In the genomic region with DNA sequence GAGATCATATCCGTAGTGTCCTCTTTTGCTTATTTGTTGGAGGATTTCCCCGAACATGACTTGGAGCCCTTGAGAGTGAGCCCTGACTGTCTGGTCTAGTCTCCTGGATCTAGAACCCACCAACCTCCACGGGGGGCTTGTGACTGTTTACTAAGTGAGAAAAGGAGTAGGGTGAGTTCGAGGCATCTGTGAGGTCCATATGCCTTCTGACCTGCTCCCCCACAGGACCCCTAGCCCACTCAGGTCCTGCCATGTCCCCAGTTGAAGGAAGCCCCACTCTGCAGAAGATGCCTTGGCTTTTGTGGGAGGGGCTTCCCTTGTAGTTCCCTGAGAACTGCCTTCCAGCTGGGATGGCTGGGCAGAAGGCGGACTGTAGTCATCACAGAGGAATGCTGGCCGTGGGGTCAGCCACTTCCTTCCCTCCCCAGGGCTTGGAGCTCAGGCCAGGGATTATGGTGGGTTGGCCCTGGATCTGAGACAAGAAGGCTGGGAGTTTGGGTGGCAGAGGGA, we compare ENCODE assay signal across 8 cellular contexts. TPM values are rescaled to one million over a fixed set of nuclear protein-coding genes. Genes with fewer than 3 reads are reported as not detected.
A peak's percentile ranks its signal among the peaks of the same experiment; 100 is the strongest.
DNase-seq lines count a peak whose midpoint lies in the region; ATAC-seq, FAIRE-seq and TF ChIP-seq lines count a peak whose summit lies in the region.

No MANE protein-coding gene starts in this region.

- H3K4me3 ChIP-seq in GM12865 (ENCODE audit: low read depth, low read length) (peak overlapping the region; percentile 74), mesenchymal stem cell (ENCODE audit: insufficient read depth in 1 of 2, low read depth in 1 of 2, low read length in 2 of 2) (peak overlapping the region in 1 of 2 experiments; percentile 88)
- peak overlapping the region; percentile 71 for H3K4me3 ChIP-seq in effector memory CD4-positive, alpha-beta T cell (ENCODE audit: insufficient read depth, low read depth, low read length, poor library complexity, severe bottlenecking)

- peaks cover 10% of the 10 kb centered on the region for H3K79me1 ChIP-seq in mesenchymal stem cell (replicated peaks; ENCODE audit: low read length, poor library complexity, severe bottlenecking)

- H3K14ac ChIP-seq in mesenchymal stem cell (ENCODE audit: low read length in 2 of 2): peak overlapping the region in 1 of 2 experiments; percentile 56

- no peak for ATAC-seq in GM21825 (IDR thresholded peaks at IDR 0.05; ENCODE audit: unreplicated experiment)

- no peaks in the 10 kb centered on the region for H3K36me3 Mint-ChIP-seq in type B pancreatic cell

- H3K27me3 ChIP-seq in effector memory CD4-positive, alpha-beta T cell (replicated peaks; ENCODE audit: control insufficient read depth, insufficient read depth, low read length, poor library complexity, severe bottlenecking): no peaks in the 10 kb centered on the region
- no peaks in the 10 kb centered on the region for H3K27me3 ChIP-seq in mesenchymal stem cell (ENCODE audit: control insufficient read depth in 1 of 2, insufficient read depth in 1 of 2, low read length in 2 of 2)

- H3K4ac ChIP-seq in mesenchymal stem cell (ENCODE audit: low read depth in 1 of 2, low read length in 2 of 2): peak overlapping the region; percentile 89 to 90

- H4K91ac ChIP-seq in mesenchymal stem cell (ENCODE audit: low read length): peak overlapping the region; percentile 83

- peak overlapping the region; percentile 93 for H3K18ac ChIP-seq in mesenchymal stem cell (ENCODE audit: low read depth in 1 of 2, low read length in 2 of 2)

- peak overlapping the region; percentile 89 for H3K9ac ChIP-seq in mesenchymal stem cell (ENCODE audit: low read length)

- peak overlapping the region; percentile 100 for H2BK120ac ChIP-seq in mesenchymal stem cell (ENCODE audit: low read depth, low read length)

- H2BK5ac ChIP-seq in mesenchymal stem cell (ENCODE audit: low read depth, low read length, poor library complexity, severe bottlenecking): peak overlapping the region; percentile 97

- peaks cover 5% of the 10 kb centered on the region for H3K4me1 Mint-ChIP-seq in type B pancreatic cell (ENCODE audit: unreplicated experiment)

- peak overlapping the region; percentile 96 to 98 for H2BK12ac ChIP-seq in mesenchymal stem cell (ENCODE audit: low read length in 2 of 2)

- H3K9me3 Mint-ChIP-seq in type B pancreatic cell: no peaks in the 10 kb centered on the region

- H4K8ac ChIP-seq in mesenchymal stem cell (ENCODE audit: low read length): peak overlapping the region; percentile 86

- H2AFZ ChIP-seq in mesenchymal stem cell (ENCODE audit: low read depth, low read length): no peak overlapping the region

- H3K27me3 Mint-ChIP-seq in type B pancreatic cell: peaks cover 8% of the 10 kb centered on the region

- H3K4me3 Mint-ChIP-seq in type B pancreatic cell: peak overlapping the region; percentile 91

- FAIRE-seq in RCC 7860 (lab: Jason Lieb, UNC): peak; percentile 84

- WGBS in mesenchymal stem cell: 23% methylated on average over 4 of the region's 6 CpGs

- H3K4me2 ChIP-seq in mesenchymal stem cell (ENCODE audit: low read length, poor library complexity, severe bottlenecking): peak overlapping the region; percentile 85

- peak overlapping the region; percentile 100 for H3K27ac ChIP-seq in effector memory CD4-positive, alpha-beta T cell (ENCODE audit: insufficient read depth, low read length, poor library complexity, severe bottlenecking)
- peak overlapping the region; percentile 97 for H3K27ac ChIP-seq in mesenchymal stem cell (ENCODE audit: low read length, poor library complexity, severe bottlenecking)

- no peak overlapping the region for H3K23ac ChIP-seq in mesenchymal stem cell (ENCODE audit: low read length in 2 of 2)

- H3K36me3 ChIP-seq in effector memory CD4-positive, alpha-beta T cell (ENCODE audit: control insufficient read depth, insufficient read depth, low read length): no peaks in the 10 kb centered on the region
- H3K36me3 ChIP-seq in mesenchymal stem cell (ENCODE audit: control insufficient read depth in 1 of 2, insufficient read depth in 2 of 2, low read depth in 1 of 2, low read length in 2 of 2): no peaks in the 10 kb centered on the region

- TF ChIP-seq POLR2A in erythroblast (IDR thresholded peaks at IDR 0.05; ENCODE audit: low read length): no peak

- H2BK15ac ChIP-seq in mesenchymal stem cell (ENCODE audit: low read depth, poor library complexity, severe bottlenecking): peak overlapping the region; percentile 98

- TF ChIP-seq CTCF in GM12865 (IDR thresholded peaks at IDR 0.05; ENCODE audit: insufficient read depth, low read depth, low read length, missing control alignments) (no peak), type B pancreatic cell (conservative IDR thresholded peaks at IDR 0.05) (no peak)

- no peaks in the 10 kb centered on the region for H3K9me3 ChIP-seq in effector memory CD4-positive, alpha-beta T cell (ENCODE audit: control insufficient read depth, low read length)
- no peaks in the 10 kb centered on the region for H3K9me3 ChIP-seq in mesenchymal stem cell (ENCODE audit: control insufficient read depth, low read length)

- peak overlapping the region; percentile 69 for H3K27ac Mint-ChIP-seq in type B pancreatic cell

- H3K4me1 ChIP-seq in effector memory CD4-positive, alpha-beta T cell (ENCODE audit: control insufficient read depth, insufficient read depth, low read length, poor library complexity, severe bottlenecking): peaks cover 56% of the 10 kb centered on the region
- H3K4me1 ChIP-seq in mesenchymal stem cell (ENCODE audit: control insufficient read depth, insufficient read depth, low read depth, low read length): peaks cover 56% of the 10 kb centered on the region

- DNase-seq in GM12865 (ENCODE audit: low read depth): no peak
- peak; percentile 94 for DNase-seq in RCC 7860 (ENCODE audit: low spot score)
- DNase-seq in effector memory CD4-positive, alpha-beta T cell: no peak
- peak; percentile 97 for DNase-seq in mesenchymal stem cell
- peak; percentile 57 for DNase-seq in type B pancreatic cell (ENCODE audit: extremely low spot score, unreplicated experiment)
- DNase-seq in central memory CD4-positive, alpha-beta T cell: no peak
- no peak for DNase-seq in erythroblast (lab: John Stamatoyannopoulos, UW)

- H2AK5ac ChIP-seq in mesenchymal stem cell (ENCODE audit: low read length, severe bottlenecking): peak overlapping the region; percentile 99

RNA-seq across cellular contexts. Expression of gene IRF1, which starts 7.0 kb away (rescaled TPM):
- polyA plus RNA-seq in mesenchymal stem cell (2013, experiment 1 of 2): 33.6 TPM
- 35.8 TPM for polyA plus RNA-seq in mesenchymal stem cell (2013, experiment 2 of 2)
- total RNA-seq in type B pancreatic cell (ENCODE audit: low replicate concordance): 50.1 and 77.4 TPM in 2 replicates

RNA-seq across cellular contexts. Expression of gene IL5, which starts 45.8 kb away (rescaled TPM):
- not detected for polyA plus RNA-seq in mesenchymal stem cell (2013, experiment 1 of 2)
- not detected for polyA plus RNA-seq in mesenchymal stem cell (2013, experiment 2 of 2)
- not detected in 2 replicates for total RNA-seq in type B pancreatic cell (ENCODE audit: low replicate concordance)

RNA-seq across cellular contexts. Expression of gene RAD50, which starts 59.2 kb away (rescaled TPM):
- 20.7 TPM for polyA plus RNA-seq in mesenchymal stem cell (2013, experiment 1 of 2)
- polyA plus RNA-seq in mesenchymal stem cell (2013, experiment 2 of 2): 19.7 TPM
- 41.3 and 50.1 TPM in 2 replicates for total RNA-seq in type B pancreatic cell (ENCODE audit: low replicate concordance)

Comparison
In these comparisons a context has a peak if more than half of its experiments do, and no peak if none do; other contexts are left out.
1. DNase-seq: peak in RCC 7860 (single experiment), mesenchymal stem cell (single experiment) and type B pancreatic cell (single experiment); none in GM12865 (single experiment), effector memory CD4-positive, alpha-beta T cell (0 of 3), central memory CD4-positive, alpha-beta T cell (single experiment) and erythroblast (0 of 2).